In genomic region chr9:124342946-124343485, GRCh38 we compare ENCODE assay signal across 9 cellular contexts.
DNase-seq lines count a peak whose midpoint lies in the region; ATAC-seq and TF ChIP-seq lines count a peak whose summit lies in the region.
"Had no signal": no experiment of that assay in that cellular context is flagged by ENCODE, and none has a peak within 500 bp of the region (broad histone marks: within the 10 kb centered on the region; RNA-seq: fewer than 3 reads in every experiment).

No MANE protein-coding gene starts in this region.

- H3K36me3 ChIP-seq in right atrium auricular region (peaks cover 9% of the 10 kb centered on the region), gastrocnemius medialis (peaks cover 0 to 3% of the 10 kb centered on the region in 2 donors)

- intact Hi-C loops in gastrocnemius medialis (cut with DNase I; ENCODE audit: low total_unique reads): no loop called here

- peaks cover 0 to 19% of the 10 kb centered on the region in 2 donors for H3K4me1 ChIP-seq in right atrium auricular region
- peaks cover 14 to 16% of the 10 kb centered on the region in 2 donors for H3K4me1 ChIP-seq in gastrocnemius medialis

- in situ Hi-C loops in gastrocnemius medialis (cut with MboI; ENCODE audit: low sequenced_read_pairs in 4 of 4): no loop called here

- ATAC-seq in gastrocnemius medialis (peak; percentile 87 to 90), HG02973 (IDR thresholded peaks at IDR 0.05; ENCODE audit: unreplicated experiment) (no peak), GM21390 (IDR thresholded peaks at IDR 0.05; ENCODE audit: unreplicated experiment) (no peak)

- 0 out of 2 replicates have a peak overlapping the region, but pooled peaks have one; percentile 6 for H3K4me3 ChIP-seq in WI38 (ENCODE audit: low read depth, low read length)
- peak overlapping the region in 1 of 2 donors; percentile 21 for H3K4me3 ChIP-seq in right atrium auricular region
- peak overlapping the region; percentile 22 to 39 (median 34) for H3K4me3 ChIP-seq in gastrocnemius medialis

- TF ChIP-seq CTCF in WI38 (IDR thresholded peaks at IDR 0.05; ENCODE audit: low read depth, low read length) (no peak), right atrium auricular region (IDR thresholded peaks at IDR 0.05) (no peak), gastrocnemius medialis (IDR thresholded peaks at IDR 0.05 in 4 of 5, conservative IDR thresholded peaks at IDR 0.05 in 1 of 5) (no peak)

- H3K27ac ChIP-seq in right atrium auricular region (peak overlapping the region in 1 of 2 donors; percentile 51), gastrocnemius medialis (peak overlapping the region; percentile 65 to 75 (median 68))
- H3K27ac ChIP-seq: 22Rv1 had no signal

- peak in 1 of 2 donors; percentile 12 for TF ChIP-seq POLR2A in gastrocnemius medialis (IDR thresholded peaks at IDR 0.05)

- DNase-seq in DMS 273 (lab: John Stamatoyannopoulos, UW; ENCODE audit: unreplicated experiment): peak; percentile 73
- DNase-seq in DMS 273 treated with DMSO at 0.1 percent for 48 hours (lab: John Stamatoyannopoulos, UW): no peak
- DNase-seq in right atrium auricular region (ENCODE audit: low spot score): peak; percentile 69
- DNase-seq in gastrocnemius medialis: peak; percentile 74 to 89
- no peak for DNase-seq in activated naive CD4-positive, alpha-beta T cell (lab: John Stamatoyannopoulos, UW)

- H3K27me3 ChIP-seq in right atrium auricular region: no peaks in the 10 kb centered on the region
- H3K27me3 ChIP-seq in gastrocnemius medialis: no peaks in the 10 kb centered on the region

- peaks cover 0 to 1% of the 10 kb centered on the region in 2 donors for H3K9me3 ChIP-seq in right atrium auricular region
- H3K9me3 ChIP-seq in gastrocnemius medialis: no peaks in the 10 kb centered on the region

Comparison
In these comparisons a context has a peak if more than half of its experiments do, and no peak if none do; other contexts are left out.
1. DNase-seq: peak in DMS 273 (single experiment), right atrium auricular region (single experiment) and gastrocnemius medialis (2 of 2); none in DMS 273 treated with DMSO at 0.1 percent for 48 hours (single experiment) and activated naive CD4-positive, alpha-beta T cell (0 of 4).
2. ATAC-seq: peak in gastrocnemius medialis (2 of 2); none in HG02973 (single experiment) and GM21390 (single experiment).